20 cellular contexts compared by ENCODE assay signal in genomic region chr1:9737057-9737456, GRCh38.
DNase-seq lines count a peak whose midpoint lies in the region; ATAC-seq and TF ChIP-seq lines count a peak whose summit lies in the region.
"Had no signal": no experiment of that assay in that cellular context is flagged by ENCODE, and none has a peak within 500 bp of the region (broad histone marks: within the 10 kb centered on the region; RNA-seq: fewer than 3 reads in every experiment).

No MANE protein-coding gene starts in this region.

- POLR2A ChIA-PET in naive thymus-derived CD8-positive, alpha-beta T cell (lab: Charles Lee), result interaction anchor here (0.5 to 38.5 kb wide), 3 partner anchors 9 to 75 kb away, joined by 3 to 1258 read pairs (median 5); no protein-coding TSS in a partner anchor
- POLR2A ChIA-PET in OCI-LY7 (lab: Charles Lee), result no interaction called here

- H3K27ac ChIP-seq in CD4-positive, CD25-positive, alpha-beta regulatory T cell (ENCODE audit: insufficient read depth, low read length, poor library complexity, severe bottlenecking), result no peak overlapping the region
- no peak overlapping the region for H3K27ac ChIP-seq in OCI-LY7 (ENCODE audit: low read depth, low read length, poor library complexity, severe bottlenecking)
- H3K27ac ChIP-seq: cardiac muscle cell, gastroesophageal sphincter, right atrium auricular region, thyroid gland had no signal

- no peaks in the 10 kb centered on the region for H4K20me1 ChIP-seq in OCI-LY7 (ENCODE audit: insufficient read depth, low read length)

- no peaks in the 10 kb centered on the region for H3K27me3 Mint-ChIP-seq in CD4-positive, CD25-positive, alpha-beta regulatory T cell
- no peaks in the 10 kb centered on the region for H3K27me3 Mint-ChIP-seq in chondrocyte (ENCODE audit: low read depth)
- no peaks in the 10 kb centered on the region for H3K27me3 Mint-ChIP-seq in naive thymus-derived CD8-positive, alpha-beta T cell

- DNase-seq in CD4-positive, CD25-positive, alpha-beta regulatory T cell, result no peak
- peak; percentile 17 for DNase-seq in COLO829 (ENCODE audit: low spot score)
- peak; percentile 25 for DNase-seq in chondrocyte (ENCODE audit: low spot score)
- DNase-seq in naive thymus-derived CD8-positive, alpha-beta T cell, result no peak
- no peak for DNase-seq in NCI-H187 treated with DMSO at 0.1 percent for 48 hours (lab: John Stamatoyannopoulos, UW)
- no peak for DNase-seq in inferior parietal cortex (ENCODE audit: extremely low spot score)
- no peak for DNase-seq in OCI-LY7 (ENCODE audit: low spot score)
- DNase-seq: activated CD4-positive, alpha-beta T cell treated with anti-CD3 and anti-CD28 coated beads, Interleukin-2, amount 50 U/mL, for 48 hours; AML-193; DMS 273 treated with DMSO at 0.1 percent for 48 hours; GDM1; NCI-H1417 treated with DMSO at 0.1 percent for 48 hours; NCI-H2171; NCI-H526 treated with DMSO at 0.1 percent for 48 hours; thyroid gland had no signal

- ATAC-seq in CD4-positive, CD25-positive, alpha-beta regulatory T cell (ENCODE audit: low read depth in 2 of 2), result no peak
- ATAC-seq in naive thymus-derived CD8-positive, alpha-beta T cell, result no peak
- ATAC-seq: gastroesophageal sphincter, Right ventricle myocardium inferior had no signal

- H3K4me1 ChIP-seq in CD4-positive, CD25-positive, alpha-beta regulatory T cell (ENCODE audit: control insufficient read depth, insufficient read depth, low read length, poor library complexity, severe bottlenecking), result no peaks in the 10 kb centered on the region
- peaks cover 7% of the 10 kb centered on the region for H3K4me1 ChIP-seq in OCI-LY7 (ENCODE audit: insufficient read depth, low read length, poor library complexity, severe bottlenecking)
- H3K4me1 ChIP-seq: gastroesophageal sphincter, right atrium auricular region, thyroid gland had no signal

- no peaks in the 10 kb centered on the region for H3K9me3 Mint-ChIP-seq in CD4-positive, CD25-positive, alpha-beta regulatory T cell
- no peaks in the 10 kb centered on the region for H3K9me3 Mint-ChIP-seq in chondrocyte (ENCODE audit: low read depth)
- H3K9me3 Mint-ChIP-seq in naive thymus-derived CD8-positive, alpha-beta T cell, result no peaks in the 10 kb centered on the region
- H3K9me3 Mint-ChIP-seq: stimulated activated effector memory CD8-positive, alpha-beta T cell treated with anti-CD3 and anti-CD28 coated beads, Interleukin-12 subunit alpha, Interleukin-12 subunit beta, amount 100 ng/mL, for 72 hours had no signal

- CTCF ChIA-PET in OCI-LY7 (lab: Charles Lee; ENCODE audit: unreplicated experiment), result no interaction called here

- no peak overlapping the region for H3K4me3 ChIP-seq in CD4-positive, CD25-positive, alpha-beta regulatory T cell (ENCODE audit: low read depth, low read length)
- H3K4me3 ChIP-seq in OCI-LY7 (ENCODE audit: low read depth, low read length, poor library complexity, severe bottlenecking), result no peak overlapping the region
- H3K4me3 ChIP-seq: cardiac muscle cell, gastroesophageal sphincter, right atrium auricular region, thyroid gland had no signal

- H3K79me2 ChIP-seq in OCI-LY7 (ENCODE audit: insufficient read depth, low read depth, low read length), result no peaks in the 10 kb centered on the region

- no peaks in the 10 kb centered on the region for H3K9me2 ChIP-seq in OCI-LY7 (ENCODE audit: insufficient read depth, low read length)

- no peak for TF ChIP-seq CTCF in chondrocyte (IDR thresholded peaks at IDR 0.05)
- TF ChIP-seq CTCF in OCI-LY7 (conservative IDR thresholded peaks at IDR 0.05; ENCODE audit: low read length), result no peak

- peaks cover 42% of the 10 kb centered on the region for H3K36me3 Mint-ChIP-seq in CD4-positive, CD25-positive, alpha-beta regulatory T cell
- H3K36me3 Mint-ChIP-seq in chondrocyte (ENCODE audit: low read depth), result peaks cover 45% of the 10 kb centered on the region
- H3K36me3 Mint-ChIP-seq in naive thymus-derived CD8-positive, alpha-beta T cell, result peaks cover 0 to 73% (median 40%) of the 10 kb centered on the region in 3 donors

- H3K9me3 ChIP-seq in CD4-positive, CD25-positive, alpha-beta regulatory T cell (ENCODE audit: control insufficient read depth in 2 of 2, low read length in 2 of 2), result no peaks in the 10 kb centered on the region
- H3K9me3 ChIP-seq in OCI-LY7 (ENCODE audit: low read length), result no peaks in the 10 kb centered on the region
- H3K9me3 ChIP-seq: gastroesophageal sphincter, right atrium auricular region, thyroid gland had no signal

- no TSS peak for BruUV-seq in OCI-LY7 (replicated peaks; lab: Mats Ljungman, UMichigan)

- H3K27me3 ChIP-seq in CD4-positive, CD25-positive, alpha-beta regulatory T cell (ENCODE audit: control insufficient read depth, insufficient read depth, low read length), result no peaks in the 10 kb centered on the region
- H3K27me3 ChIP-seq: cardiac muscle cell, gastroesophageal sphincter, right atrium auricular region, thyroid gland had no signal

- intact Hi-C loops in OCI-LY7 (cut with micrococcal nuclease; ENCODE audit: unreplicated experiment), result no loop called here

- H3K4me3 Mint-ChIP-seq in CD4-positive, CD25-positive, alpha-beta regulatory T cell, result peak overlapping the region in 1 of 4 donors; percentile 22
- no peak overlapping the region for H3K4me3 Mint-ChIP-seq in chondrocyte (ENCODE audit: unreplicated experiment)
- peak overlapping the region in 2 of 10 donors; percentile 33 to 64 for H3K4me3 Mint-ChIP-seq in naive thymus-derived CD8-positive, alpha-beta T cell
- H3K4me3 Mint-ChIP-seq: stimulated activated effector memory CD8-positive, alpha-beta T cell treated with anti-CD3 and anti-CD28 coated beads, Interleukin-12 subunit alpha, Interleukin-12 subunit beta, amount 100 ng/mL, for 72 hours had no signal

- no peak overlapping the region for H3K4me2 ChIP-seq in OCI-LY7 (ENCODE audit: low read length)

- H2AFZ ChIP-seq in OCI-LY7 (ENCODE audit: low read length), result no peak overlapping the region

- H3K4me1 Mint-ChIP-seq in CD4-positive, CD25-positive, alpha-beta regulatory T cell, result peaks cover 0 to 22% (median 11%) of the 10 kb centered on the region in 4 donors
- no peaks in the 10 kb centered on the region for H3K4me1 Mint-ChIP-seq in chondrocyte (ENCODE audit: low read depth)
- peaks cover 13 to 57% (median 34%) of the 10 kb centered on the region in 4 donors for H3K4me1 Mint-ChIP-seq in naive thymus-derived CD8-positive, alpha-beta T cell

- H3K27ac Mint-ChIP-seq in CD4-positive, CD25-positive, alpha-beta regulatory T cell, result peak overlapping the region in 2 of 3 donors; percentile 9 to 76
- H3K27ac Mint-ChIP-seq in chondrocyte (ENCODE audit: unreplicated experiment), result no peak overlapping the region
- peak overlapping the region in 8 of 10 donors; percentile 25 to 91 (median 61) for H3K27ac Mint-ChIP-seq in naive thymus-derived CD8-positive, alpha-beta T cell

- peaks cover 85% of the 10 kb centered on the region for H3K36me3 ChIP-seq in CD4-positive, CD25-positive, alpha-beta regulatory T cell (ENCODE audit: control insufficient read depth, insufficient read depth, low read length)
- H3K36me3 ChIP-seq in OCI-LY7 (ENCODE audit: insufficient read depth, low read length), result peaks cover 93% of the 10 kb centered on the region

Comparison
In these comparisons a context has a peak if more than half of its experiments do, and no peak if none do; other contexts are left out.
1. DNase-seq: peak in COLO829 (single experiment) and chondrocyte (single experiment); none in CD4-positive, CD25-positive, alpha-beta regulatory T cell (0 of 3), naive thymus-derived CD8-positive, alpha-beta T cell (0 of 10), NCI-H187 treated with DMSO at 0.1 percent for 48 hours (single experiment), inferior parietal cortex (single experiment) and OCI-LY7 (single experiment).